Comparison of ENCODE assay signal across 1 cellular context in genomic region chr10:95542761-95543160, GRCh38.
A peak's percentile ranks its signal among the peaks of the same experiment; 100 is the strongest.
TF ChIP-seq lines count a peak whose summit lies in the region.

No MANE protein-coding gene starts in this region.

TF ChIP-seq in HepG2, 621 proteins besides CTCF, POLR2A, EP300 and RAD21 (continued from another document):
- 0 out of 2 replicates have a peak, but pooled peaks have one; percentile 81 for TF ChIP-seq FOXO4 (CRISPR knock-in tag; conservative IDR thresholded peaks at IDR 0.05)
- TF ChIP-seq SMAD1 (CRISPR knock-in tag; IDR thresholded peaks at IDR 0.05; ENCODE audit: borderline replicate concordance, low read depth), result no peak
- TF ChIP-seq ZNF180 (CRISPR knock-in tag; IDR thresholded peaks at IDR 0.05; ENCODE audit: borderline replicate concordance, low read depth), result no peak
- no peak for TF ChIP-seq NFYB (CRISPR knock-in tag; IDR thresholded peaks at IDR 0.05)
- TF ChIP-seq ERF (CRISPR knock-in tag; IDR thresholded peaks at IDR 0.05), result no peak
- TF ChIP-seq NFKB2 (CRISPR knock-in tag; IDR thresholded peaks at IDR 0.05; ENCODE audit: borderline replicate concordance), result no peak
- TF ChIP-seq ZNF775 (CRISPR knock-in tag; IDR thresholded peaks at IDR 0.05; ENCODE audit: borderline replicate concordance), result no peak
TF ChIP-seq in HepG2: peak in this region for 1.
